8 cellular contexts compared by ENCODE assay signal in the genomic region with DNA sequence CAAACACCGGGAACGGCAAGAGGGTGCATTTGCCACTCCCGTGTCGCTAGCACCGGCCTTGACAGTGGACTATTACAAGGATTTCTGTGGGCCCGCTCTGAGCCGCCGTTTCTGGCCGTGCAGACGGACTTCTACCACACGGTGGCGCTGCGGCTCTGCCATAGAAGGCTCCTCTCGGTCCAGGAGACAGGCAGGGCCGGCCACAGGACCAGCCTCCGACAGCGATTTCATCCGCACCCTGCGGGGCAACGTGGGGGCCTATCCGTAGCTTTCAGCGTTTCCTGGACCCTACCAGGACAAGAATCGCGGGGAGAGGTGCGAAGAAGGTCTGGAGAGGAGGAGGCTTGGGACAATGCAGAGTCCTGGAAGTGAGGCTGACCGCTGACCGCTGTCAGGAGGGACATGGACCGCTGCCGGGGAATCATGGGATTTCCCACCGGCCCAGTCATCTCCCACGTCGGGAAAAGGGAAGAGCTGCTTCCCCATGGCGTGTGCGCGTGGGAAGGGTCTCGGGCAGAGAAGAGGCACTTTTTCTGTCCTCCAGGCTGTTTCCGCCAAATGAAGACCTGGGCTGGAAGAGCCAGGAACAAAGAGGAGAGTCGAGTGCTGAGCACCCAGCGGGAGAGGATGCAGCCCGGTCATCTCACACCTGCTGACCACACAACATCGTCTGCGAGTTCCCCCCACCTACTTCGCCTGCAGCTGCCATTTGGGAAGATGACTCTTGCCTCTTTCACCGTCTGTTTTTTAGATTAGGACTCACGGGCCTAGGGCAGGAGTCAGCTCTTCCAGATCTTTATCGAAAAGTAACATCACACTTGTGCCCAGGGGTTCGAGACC. TPM values are rescaled to one million over a fixed set of nuclear protein-coding genes. Genes with fewer than 3 reads are reported as not detected.
DNase-seq lines count a peak whose midpoint lies in the region; ATAC-seq and TF ChIP-seq lines count a peak whose summit lies in the region.

No MANE protein-coding gene starts in this region.

- H3K27ac Mint-ChIP-seq in immature natural killer cell = peak overlapping the region in 1 of 6 donors; percentile 15

- H3K27me3 Mint-ChIP-seq in immature natural killer cell (ENCODE audit: low read depth in 3 of 3) = peaks cover 0 to 6% (median 2%) of the 10 kb centered on the region in 3 donors

- peaks cover 12 to 14% of the 10 kb centered on the region in 2 donors for H3K4me1 Mint-ChIP-seq in immature natural killer cell

- H3K4me2 ChIP-seq in smooth muscle cell = peak overlapping the region; percentile 81

- no peaks in the 10 kb centered on the region for H3K36me3 ChIP-seq in smooth muscle cell (ENCODE audit: low read depth)

- DNase-seq in GM04504 (ENCODE audit: low read depth) = peak; percentile 60
- peak; percentile 61 for DNase-seq in NCI-H2171 (lab: John Stamatoyannopoulos, UW)
- peak; percentile 60 to 82 for DNase-seq in T47D (ENCODE audit: low read depth in 1 of 2, low spot score in 1 of 2)
- DNase-seq in immature natural killer cell = peak; percentile 69 to 72 (median 69)
- DNase-seq in smooth muscle cell (lab: John Stamatoyannopoulos, UW; ENCODE audit: unreplicated experiment) = peak; percentile 71

- H4K20me1 ChIP-seq in smooth muscle cell (ENCODE audit: low read depth) = no peaks in the 10 kb centered on the region

- H3K9me3 ChIP-seq in smooth muscle cell (replicated peaks; ENCODE audit: low read depth) = no peaks in the 10 kb centered on the region

- H3K4me3 ChIP-seq in smooth muscle cell = peak overlapping the region; percentile 37

- no peak overlapping the region for H3K9ac ChIP-seq in smooth muscle cell (ENCODE audit: low read depth)

- H3F3A ChIP-seq in smooth muscle cell (ENCODE audit: low read depth) = no peaks in the 10 kb centered on the region

- no peaks in the 10 kb centered on the region for H3K36me3 Mint-ChIP-seq in immature natural killer cell

- ATAC-seq in HG02884 (IDR thresholded peaks at IDR 0.05; ENCODE audit: unreplicated experiment) (peak; percentile 60), GM19023 (IDR thresholded peaks at IDR 0.05; ENCODE audit: unreplicated experiment) (no peak)

- H2AFZ ChIP-seq in smooth muscle cell (ENCODE audit: low read depth) = no peak overlapping the region

- 37% methylated on average over 47 of the region's 47 CpGs for WGBS in smooth muscle cell (ENCODE audit: low lambda C conversion rate)

- H3K4me3 Mint-ChIP-seq in immature natural killer cell = peak overlapping the region in 4 of 5 donors; percentile 71 to 81 (median 74)

- H3K9me3 Mint-ChIP-seq in immature natural killer cell = no peaks in the 10 kb centered on the region

- H3K4me1 ChIP-seq in smooth muscle cell (ENCODE audit: low read depth) = peaks cover 6% of the 10 kb centered on the region

- H3K27ac ChIP-seq in VCaP (peak overlapping the region; percentile 20; the same call in 1 of the 2 replicates), smooth muscle cell (ENCODE audit: low read depth) (no peak overlapping the region)

- in situ Hi-C loops in T47D (cut with HindIII; ENCODE audit: low pct_unique_long_range_greater_than_20kb, low sequenced_read_pairs) = no loop called here

- H3K27me3 ChIP-seq in smooth muscle cell (ENCODE audit: low read depth) = no peaks in the 10 kb centered on the region

- TF ChIP-seq CTCF in VCaP (conservative IDR thresholded peaks at IDR 0.05) (peak; percentile 94), smooth muscle cell (IDR thresholded peaks at IDR 0.05; ENCODE audit: borderline replicate concordance, insufficient read depth, poor library complexity, severe bottlenecking) (peak; percentile 89)

- no peaks in the 10 kb centered on the region for H3K79me2 ChIP-seq in smooth muscle cell (ENCODE audit: low read depth)

RNA-seq across cellular contexts. Expression of a gene that starts 35.5 kb away (rescaled TPM):
- under 1 TPM in 1 of 3 donors, not detected in 2; 0.50 TPM for polyA plus RNA-seq in immature natural killer cell
- 4.5 and 7.1 TPM in 2 replicates for total RNA-seq in smooth muscle cell
- polyA plus RNA-seq in smooth muscle cell = 10.2 and 10.3 TPM in 2 replicates
